26 cellular contexts compared by ENCODE assay signal in the genomic region with DNA sequence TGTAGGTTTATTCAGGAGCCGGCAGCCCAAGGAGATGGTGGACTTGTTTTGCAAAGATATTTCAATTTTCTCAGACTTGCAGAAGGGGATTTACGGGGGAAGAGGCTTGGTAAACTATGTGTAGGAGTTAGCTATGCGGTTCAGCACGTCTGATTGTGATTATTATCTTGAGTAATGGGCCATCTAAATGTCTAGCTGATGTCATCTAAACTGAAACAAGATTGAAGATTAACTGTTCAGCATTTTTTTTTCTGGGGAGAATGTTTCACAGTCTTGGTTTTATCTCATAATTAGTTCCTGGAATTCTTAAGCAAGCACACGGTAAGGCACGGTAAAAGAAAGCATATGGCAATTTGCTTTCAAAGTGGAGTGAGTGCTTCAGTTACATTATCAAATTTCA.
DNase-seq lines count a peak whose midpoint lies in the region; ATAC-seq, FAIRE-seq and TF ChIP-seq lines count a peak whose summit lies in the region.
"Had no signal": no experiment of that assay in that cellular context is flagged by ENCODE, and none has a peak within 500 bp of the region (broad histone marks: within the 10 kb centered on the region; RNA-seq: fewer than 3 reads in every experiment).

No MANE protein-coding gene starts in this region.

- H2AFZ ChIP-seq in endothelial cell of umbilical vein (ENCODE audit: low read depth, low read length) (no peak overlapping the region), trophoblast cell (ENCODE audit: insufficient read depth, low read length, poor library complexity) (no peak overlapping the region)

- no peak overlapping the region for H3K27ac Mint-ChIP-seq in effector memory CD8-positive, alpha-beta T cell
- H3K27ac Mint-ChIP-seq: CD8-positive, alpha-beta memory T cell had no signal

- BruUV-seq in endothelial cell of umbilical vein (replicated peaks; lab: Mats Ljungman, UMichigan): no TSS peak

- DNase-seq in HEK293T (ENCODE audit: extremely low spot score) (no peak), NCI-H524 (lab: John Stamatoyannopoulos, UW) (peak; percentile 5 to 76), endothelial cell of umbilical vein (ENCODE audit: low read depth, low spot score) (no peak), trophoblast cell (peak; percentile 1 to 72), left colon (no peak)
- DNase-seq in effector memory CD8-positive, alpha-beta T cell: no peak
- no peak for DNase-seq in activated T-cell treated with anti-CD3 and anti-CD28 coated beads, Interleukin-2, amount 50 U/mL, for 1 hour
- DNase-seq: CD8-positive, alpha-beta memory T cell; DMS53; EL; GF-D8; MM.1S; NCI-H1048; NCI-H1436 treated with DMSO at 0.1 percent for 48 hours; NCI-H1930; NCI-H2171 treated with DMSO at 0.1 percent for 48 hours; SIG-M5; SK-N-SH had no signal

- TF ChIP-seq POLR2A in endothelial cell of umbilical vein (IDR thresholded peaks at IDR 0.05; ENCODE audit: low read depth, low read length): no peak

- H3K9ac ChIP-seq in endothelial cell of umbilical vein (replicated peaks; ENCODE audit: extremely low read depth, insufficient read depth, low read length): no peak overlapping the region
- no peak overlapping the region for H3K9ac ChIP-seq in trophoblast cell (ENCODE audit: low read length)
- H3K9ac ChIP-seq: SK-N-SH had no signal

- H3K36me3 Mint-ChIP-seq in effector memory CD8-positive, alpha-beta T cell (ENCODE audit: insufficient read depth): no peaks in the 10 kb centered on the region

- no peak for TF ChIP-seq CTCF in endothelial cell of umbilical vein (IDR thresholded peaks at IDR 0.05; ENCODE audit: extremely low read depth in 1 of 2, insufficient read depth in 1 of 2, low read depth in 1 of 2, low read length in 2 of 2)

- no peaks in the 10 kb centered on the region for H3K4me1 ChIP-seq in endothelial cell of umbilical vein (ENCODE audit: control insufficient read depth, extremely low read depth, insufficient read depth, low read length)
- H3K4me1 ChIP-seq in trophoblast cell (ENCODE audit: control insufficient read depth in 1 of 2, insufficient read depth in 2 of 2, low read length in 2 of 2): no peaks in the 10 kb centered on the region

- H3K23ac ChIP-seq in trophoblast cell (ENCODE audit: low read length): no peak overlapping the region

- no peak overlapping the region for H3K4me3 Mint-ChIP-seq in effector memory CD8-positive, alpha-beta T cell
- H3K4me3 Mint-ChIP-seq: CD8-positive, alpha-beta memory T cell had no signal

- H3K18ac ChIP-seq in trophoblast cell (ENCODE audit: low read length): no peak overlapping the region

- H3K4me3 ChIP-seq in endothelial cell of umbilical vein (replicated peaks in 1 of 3; ENCODE audit: insufficient read depth in 1 of 3, low read depth in 1 of 3, low read length in 3 of 3) (no peak overlapping the region), trophoblast cell (ENCODE audit: low read depth, low read length) (no peak overlapping the region)
- H3K4me3 ChIP-seq: K562 had no signal

- H2BK120ac ChIP-seq in trophoblast cell (ENCODE audit: insufficient read depth, low read length, poor library complexity): no peak overlapping the region

- FAIRE-seq in endothelial cell of umbilical vein (lab: Jason Lieb, UNC): peak; percentile 35
- FAIRE-seq: A204.1, GM19239, H54, HepG2, K562 had no signal

- H4K20me1 ChIP-seq in endothelial cell of umbilical vein (replicated peaks; ENCODE audit: control insufficient read depth, extremely low read depth, insufficient read depth, low read length): no peaks in the 10 kb centered on the region

- H3K9me3 Mint-ChIP-seq in effector memory CD8-positive, alpha-beta T cell: peaks cover 0 to 3% of the 10 kb centered on the region in 2 donors

- POLR2A ChIA-PET in HEK293T (lab: Yijun Ruan, JAX): no interaction called here
- POLR2A ChIA-PET in endothelial cell of umbilical vein (lab: Charles Lee): no interaction called here

- H3K36me3 ChIP-seq in endothelial cell of umbilical vein (ENCODE audit: control insufficient read depth in 2 of 2, extremely low read depth in 1 of 2, insufficient read depth in 2 of 2, low read length in 2 of 2) (no peaks in the 10 kb centered on the region), trophoblast cell (ENCODE audit: control insufficient read depth in 1 of 2, insufficient read depth in 2 of 2, low read length in 2 of 2) (no peaks in the 10 kb centered on the region)

- no peaks in the 10 kb centered on the region for H3K9me3 ChIP-seq in endothelial cell of umbilical vein (replicated peaks; ENCODE audit: control insufficient read depth, insufficient read depth, low read length)
- H3K9me3 ChIP-seq in trophoblast cell (ENCODE audit: insufficient read depth, low read depth, low read length): no peaks in the 10 kb centered on the region
- H3K9me3 ChIP-seq: SK-N-SH had no signal

- H3K4me1 Mint-ChIP-seq in effector memory CD8-positive, alpha-beta T cell (ENCODE audit: low read depth in 2 of 2): no peaks in the 10 kb centered on the region
- H3K4me1 Mint-ChIP-seq: CD8-positive, alpha-beta memory T cell had no signal

- H3K27me3 Mint-ChIP-seq in effector memory CD8-positive, alpha-beta T cell: no peaks in the 10 kb centered on the region

- ATAC-seq in effector memory CD8-positive, alpha-beta T cell (replicated peaks): no peak
- ATAC-seq in GM21390 (IDR thresholded peaks at IDR 0.05; ENCODE audit: unreplicated experiment) (no peak), left colon (no peak)
- ATAC-seq: HepG2, K562 had no signal

- no peak overlapping the region for H2BK5ac ChIP-seq in trophoblast cell (ENCODE audit: low read depth, low read length, poor library complexity)

- no peaks in the 10 kb centered on the region for H3K79me1 ChIP-seq in trophoblast cell (ENCODE audit: low read length)

- H2BK12ac ChIP-seq in trophoblast cell (ENCODE audit: low read length): no peak overlapping the region

- CTCF ChIA-PET in HEK293T (lab: Yijun Ruan, JAX): no interaction called here
- CTCF ChIA-PET in endothelial cell of umbilical vein (lab: Charles Lee): no interaction called here

- no peak overlapping the region for H4K8ac ChIP-seq in trophoblast cell (ENCODE audit: low read depth, low read length)

- intact Hi-C loops in endothelial cell of umbilical vein (cut with micrococcal nuclease): no loop called here
- intact Hi-C loops in left colon (cut with DNase I, micrococcal nuclease): no loop called here

- H3K27ac ChIP-seq in endothelial cell of umbilical vein (ENCODE audit: insufficient read depth, low read depth, low read length) (no peak overlapping the region), trophoblast cell (ENCODE audit: low read depth, low read length) (no peak overlapping the region)
- H3K27ac ChIP-seq: C4-2B, HL-60 had no signal

- no peaks in the 10 kb centered on the region for H3K9me1 ChIP-seq in endothelial cell of umbilical vein (replicated peaks; ENCODE audit: control insufficient read depth, extremely low read depth, insufficient read depth, low read length)

- H4K91ac ChIP-seq in trophoblast cell (ENCODE audit: low read depth, low read length): no peak overlapping the region

- WGBS in trophoblast cell (ENCODE audit: extremely low coverage, insufficient coverage, insufficient read length): no CpG with 5 or more reads among the region's 6 CpGs

- H3K27me3 ChIP-seq in endothelial cell of umbilical vein (ENCODE audit: control insufficient read depth in 2 of 2, insufficient read depth in 2 of 2, low read length in 2 of 2) (no peaks in the 10 kb centered on the region), trophoblast cell (ENCODE audit: insufficient read depth, low read length) (no peaks in the 10 kb centered on the region)

- no peak overlapping the region for H4K12ac ChIP-seq in trophoblast cell (ENCODE audit: low read depth, low read length)

- H3K14ac ChIP-seq in trophoblast cell (ENCODE audit: low read length): no peak overlapping the region

- H2AK5ac ChIP-seq in trophoblast cell (ENCODE audit: low read length): no peak overlapping the region

- no peak overlapping the region for H3K4me2 ChIP-seq in endothelial cell of umbilical vein (ENCODE audit: insufficient read depth, low read length)
- H3K4me2 ChIP-seq in trophoblast cell (ENCODE audit: low read length): no peak overlapping the region
- H3K4me2 ChIP-seq: SK-N-SH had no signal

- H3K4ac ChIP-seq in trophoblast cell (ENCODE audit: low read depth, low read length): no peak overlapping the region

- dilution Hi-C loops in endothelial cell of umbilical vein (cut with MboI; ENCODE audit: extremely low pct_ligation_motif_present, low sequenced_read_pairs): no loop called here

- H3K79me2 ChIP-seq in endothelial cell of umbilical vein (ENCODE audit: control insufficient read depth, insufficient read depth, low read length) (no peaks in the 10 kb centered on the region), trophoblast cell (ENCODE audit: control insufficient read depth, insufficient read depth, low read length, poor library complexity) (no peaks in the 10 kb centered on the region)

TF ChIP-seq in HEK293T, 16 proteins besides CTCF, POLR2A, EP300 and RAD21:
- TF ChIP-seq PKNOX1 (IDR thresholded peaks at IDR 0.05): peak; percentile 49; the same call in 1 of the 2 replicates
- TF ChIP-seq ZNF384 (IDR thresholded peaks at IDR 0.05): no peak
- TF ChIP-seq SP1 (IDR thresholded peaks at IDR 0.05): no peak

TF ChIP-seq in endothelial cell of umbilical vein, 7 proteins besides CTCF, POLR2A, EP300 and RAD21:
- TF ChIP-seq JUN (IDR thresholded peaks at IDR 0.05; ENCODE audit: borderline replicate concordance, insufficient read depth, insufficient read length, low read depth): no peak
- TF ChIP-seq POLR2AphosphoS5 (IDR thresholded peaks at IDR 0.05; ENCODE audit: insufficient read depth, low read depth, low read length): no peak
- no peak for TF ChIP-seq MYC (IDR thresholded peaks at IDR 0.05; ENCODE audit: low read depth, low read length)
- no peak for TF ChIP-seq FOS (IDR thresholded peaks at IDR 0.05; ENCODE audit: borderline replicate concordance, insufficient read depth, low read length)
- no peak for TF ChIP-seq GATA2 (IDR thresholded peaks at IDR 0.05; ENCODE audit: insufficient read depth, insufficient read length, low read depth, low read length)
- TF ChIP-seq EZH2 (IDR thresholded peaks at IDR 0.05; ENCODE audit: borderline replicate concordance, low read depth, low read length, severe bottlenecking): no peak

Comparison
In these comparisons a context has a peak if more than half of its experiments do, and no peak if none do; other contexts are left out.
1. DNase-seq: peak in NCI-H524 (2 of 2) and trophoblast cell (2 of 2); none in HEK293T (single experiment), endothelial cell of umbilical vein (single experiment), effector memory CD8-positive, alpha-beta T cell (0 of 3), activated T-cell treated with anti-CD3 and anti-CD28 coated beads, Interleukin-2, amount 50 U/mL, for 1 hour (single experiment) and left colon (0 of 2).